Comparison of ENCODE assay signal across 1 cellular context in genomic region chr15:71084264-71084663, GRCh38.
TF ChIP-seq lines count a peak whose summit lies in the region.

No MANE protein-coding gene starts in this region.

TF ChIP-seq in HEK293, 187 proteins besides CTCF, POLR2A, EP300 and RAD21 (continued from another document and continues in another):
- TF ChIP-seq GLI4 (tag by site-specific recombination; IDR thresholded peaks at IDR 0.05) (no peak), ZNF692 (tag by site-specific recombination; IDR thresholded peaks at IDR 0.05) (no peak), ZNF202 (tag by site-specific recombination; IDR thresholded peaks at IDR 0.05; ENCODE audit: borderline replicate concordance) (peak; percentile 95), ZNF341 (tag by site-specific recombination; IDR thresholded peaks at IDR 0.05; ENCODE audit: low read depth) (peak; percentile 59; the same call in 1 of the 2 replicates), ZNF266 (tag by site-specific recombination; IDR thresholded peaks at IDR 0.05; ENCODE audit: low read depth) (peak; percentile 85; the same call in 1 of the 2 replicates), ZNF16 (tag by site-specific recombination; IDR thresholded peaks at IDR 0.05; ENCODE audit: low read depth) (peak; percentile 30; the same call in 1 of the 2 replicates), ZNF704 (tag by site-specific recombination; IDR thresholded peaks at IDR 0.05) (0 out of 2 replicates have a peak, but pooled peaks have one; percentile 64), ZNF140 (tag by site-specific recombination; IDR thresholded peaks at IDR 0.05) (peak; percentile 93), ZNF155 (tag by site-specific recombination; IDR thresholded peaks at IDR 0.05) (no peak), ZNF529 (tag by site-specific recombination; IDR thresholded peaks at IDR 0.05; ENCODE audit: insufficient replicate concordance) (peak; percentile 84), ZNF426 (tag by site-specific recombination; IDR thresholded peaks at IDR 0.05) (peak; percentile 99), SP3 (tag by site-specific recombination; IDR thresholded peaks at IDR 0.05) (0 out of 2 replicates have a peak, but pooled peaks have one; percentile 29), ZNF548 (tag by site-specific recombination; IDR thresholded peaks at IDR 0.05) (0 out of 2 replicates have a peak, but pooled peaks have one; percentile 37), ZNF518A (tag by site-specific recombination; conservative IDR thresholded peaks at IDR 0.05; ENCODE audit: low read depth) (peak; percentile 98), ZNF501 (tag by site-specific recombination; IDR thresholded peaks at IDR 0.05) (peak; percentile 85; the same call in 1 of the 2 replicates), ZBTB21 (tag by site-specific recombination; IDR thresholded peaks at IDR 0.05) (peak; percentile 74), ZNF623 (tag by site-specific recombination; IDR thresholded peaks at IDR 0.05) (peak; percentile 86), ZSCAN23 (tag by site-specific recombination; IDR thresholded peaks at IDR 0.05) (peak; percentile 32; the same call in 1 of the 2 replicates), ZNF239 (tag by site-specific recombination; IDR thresholded peaks at IDR 0.05) (no peak), ZNF510 (tag by site-specific recombination; IDR thresholded peaks at IDR 0.05; ENCODE audit: insufficient replicate concordance) (peak; percentile 93), SP2 (tag by site-specific recombination; IDR thresholded peaks at IDR 0.05) (no peak), ZNF600 (tag by site-specific recombination; IDR thresholded peaks at IDR 0.05) (no peak), GLI2 (tag by site-specific recombination; IDR thresholded peaks at IDR 0.05; ENCODE audit: borderline replicate concordance, low read depth) (peak; percentile 81; the same call in 1 of the 2 replicates), AEBP2 (tag by site-specific recombination; IDR thresholded peaks at IDR 0.05; ENCODE audit: borderline replicate concordance) (peak; percentile 77; the same call in 1 of the 2 replicates), ZNF292 (tag by site-specific recombination; IDR thresholded peaks at IDR 0.05; ENCODE audit: borderline replicate concordance, low read depth) (0 out of 2 replicates have a peak, but pooled peaks have one; percentile 36), ZNF2 (tag by site-specific recombination; IDR thresholded peaks at IDR 0.05) (no peak), ZNF514 (tag by site-specific recombination; IDR thresholded peaks at IDR 0.05) (peak; percentile 91; the same call in 1 of the 2 replicates), ELK4 (IDR thresholded peaks at IDR 0.05; ENCODE audit: borderline replicate concordance, low read depth, low read length) (no peak), ZNF664 (tag by site-specific recombination; IDR thresholded peaks at IDR 0.05) (peak; percentile 90), FEZF1 (tag by site-specific recombination; IDR thresholded peaks at IDR 0.05) (0 out of 2 replicates have a peak, but pooled peaks have one; percentile 17), ZNF645 (tag by site-specific recombination; IDR thresholded peaks at IDR 0.05) (no peak), ZNF449 (tag by site-specific recombination; IDR thresholded peaks at IDR 0.05) (no peak), ZXDB (tag by site-specific recombination; IDR thresholded peaks at IDR 0.05) (peak; percentile 87), MYNN (tag by site-specific recombination; IDR thresholded peaks at IDR 0.05; ENCODE audit: borderline replicate concordance) (no peak), ZNF138 (tag by site-specific recombination; IDR thresholded peaks at IDR 0.05; ENCODE audit: borderline replicate concordance) (peak; percentile 94; the same call in 1 of the 2 replicates), ZNF639 (tag by site-specific recombination; IDR thresholded peaks at IDR 0.05) (0 out of 2 replicates have a peak, but pooled peaks have one; percentile 40), ZNF585B (tag by site-specific recombination; IDR thresholded peaks at IDR 0.05) (peak; percentile 54; the same call in 1 of the 2 replicates), ZNF776 (tag by site-specific recombination; IDR thresholded peaks at IDR 0.05; ENCODE audit: borderline replicate concordance) (no peak), ZSCAN5A (tag by site-specific recombination; IDR thresholded peaks at IDR 0.05) (no peak), ZNF221 (tag by site-specific recombination; IDR thresholded peaks at IDR 0.05; ENCODE audit: borderline replicate concordance) (peak; percentile 49; the same call in 1 of the 2 replicates), ZNF223 (tag by site-specific recombination; IDR thresholded peaks at IDR 0.05) (peak; percentile 77), ZNF10 (tag by site-specific recombination; IDR thresholded peaks at IDR 0.05) (peak; percentile 47; the same call in 1 of the 2 replicates), MZF1 (tag by site-specific recombination; IDR thresholded peaks at IDR 0.05; ENCODE audit: borderline replicate concordance) (peak; percentile 72; the same call in 1 of the 2 replicates), ZNF629 (tag by site-specific recombination; IDR thresholded peaks at IDR 0.05) (peak; percentile 73), ZFP3 (tag by site-specific recombination; IDR thresholded peaks at IDR 0.05; ENCODE audit: low read depth) (peak; percentile 67), ZNF670 (tag by site-specific recombination; IDR thresholded peaks at IDR 0.05; ENCODE audit: low read depth) (no peak), ZNF660 (tag by site-specific recombination; IDR thresholded peaks at IDR 0.05) (no peak), ZNF558 (tag by site-specific recombination; IDR thresholded peaks at IDR 0.05) (peak; percentile 92), ZNF19 (tag by site-specific recombination; IDR thresholded peaks at IDR 0.05; ENCODE audit: low read depth) (peak; percentile 96; the same call in 1 of the 2 replicates), GFI1B (tag by site-specific recombination; IDR thresholded peaks at IDR 0.05) (peak; percentile 65; the same call in 1 of the 2 replicates), ZNF24 (tag by site-specific recombination; IDR thresholded peaks at IDR 0.05) (peak; percentile 34; the same call in 1 of the 2 replicates), ZNF560 (tag by site-specific recombination; IDR thresholded peaks at IDR 0.05; ENCODE audit: borderline replicate concordance) (peak; percentile 92)
